1 cellular context compared by ENCODE assay signal in genomic region chr17:75897076-75898019, GRCh38.
TF ChIP-seq lines count a peak whose summit lies in the region.

No MANE protein-coding gene starts in this region.

TF ChIP-seq in H1, 55 proteins besides CTCF, POLR2A, EP300 and RAD21:
- TF ChIP-seq POU5F1 (IDR thresholded peaks at IDR 0.05; ENCODE audit: low read depth, low read length): no peak
- no peak for TF ChIP-seq YY1 (IDR thresholded peaks at IDR 0.05; ENCODE audit: low read depth, low read length)
- peak; percentile 54 for TF ChIP-seq CREB1 (IDR thresholded peaks at IDR 0.05)
- 0 out of 4 replicates have a peak, but pooled peaks of 1 of the 2 experiments have one; percentile 5 for TF ChIP-seq HDAC2 (IDR thresholded peaks at IDR 0.05; ENCODE audit: borderline replicate concordance in 1 of 2, low read depth in 2 of 2, low read length in 2 of 2)
- TF ChIP-seq MAFK (IDR thresholded peaks at IDR 0.05; ENCODE audit: low read depth, low read length): no peak
- no peak for TF ChIP-seq CTBP2 (IDR thresholded peaks at IDR 0.05; ENCODE audit: borderline replicate concordance, insufficient read depth, insufficient read length, low read length)
- TF ChIP-seq ATF3 (IDR thresholded peaks at IDR 0.05; ENCODE audit: insufficient read depth, low read depth, low read length): no peak
- 0 out of 4 replicates have a peak, but pooled peaks of 1 of the 2 experiments have one; percentile 22 for TF ChIP-seq SIN3A (conservative IDR thresholded peaks at IDR 0.05 in 1 of 2, IDR thresholded peaks at IDR 0.05 in 1 of 2; ENCODE audit: low read depth in 1 of 2, low read length in 2 of 2)
- TF ChIP-seq ATF2 (IDR thresholded peaks at IDR 0.05; ENCODE audit: low read length): 0 out of 2 replicates have a peak, but pooled peaks have one; percentile 12
